In genomic region chr7:115533785-115534184, GRCh38 we compare ENCODE assay signal across 29 cellular contexts.
DNase-seq lines count a peak whose midpoint lies in the region; ATAC-seq, FAIRE-seq and TF ChIP-seq lines count a peak whose summit lies in the region.
"Had no signal": no experiment of that assay in that cellular context is flagged by ENCODE, and none has a peak within 500 bp of the region (broad histone marks: within the 10 kb centered on the region; RNA-seq: fewer than 3 reads in every experiment).

No MANE protein-coding gene starts in this region.

- H3K9me3 Mint-ChIP-seq in HFFc6, result no peaks in the 10 kb centered on the region
- no peaks in the 10 kb centered on the region for H3K9me3 Mint-ChIP-seq in activated CD4-positive, alpha-beta T cell treated with anti-CD3 and anti-CD28 coated beads for 36 hours (ENCODE audit: low read depth)
- H3K9me3 Mint-ChIP-seq: activated naive CD8-positive, alpha-beta T cell treated with anti-CD3 and anti-CD28 coated beads, Interleukin-2, amount 10 ng/mL, durations not matched to agents 7 days and 5 days; CD4-positive, alpha-beta T cell; neural crest cell; stimulated activated naive CD8-positive, alpha-beta T cell treated with anti-CD3 and anti-CD28 coated beads, Interleukin-15, Interleukin-2, amounts not matched to agents 100 ng/mL and 50 ng/mL, for 24 hours had no signal

- no peak for ATAC-seq in activated CD4-positive, alpha-beta T cell treated with anti-CD3 and anti-CD28 coated beads for 36 hours
- ATAC-seq: activated CD8-positive, alpha-beta T cell treated with anti-CD3 and anti-CD28 coated beads, Interleukin-2, amount 10 ng/mL, durations not matched to agents 7 days and 5 days; body of pancreas; left cardiac atrium; T-helper 17 cell had no signal

- H3K36me3 Mint-ChIP-seq in HFFc6 (ENCODE audit: low read depth), result no peaks in the 10 kb centered on the region
- H3K36me3 Mint-ChIP-seq in activated CD4-positive, alpha-beta T cell treated with anti-CD3 and anti-CD28 coated beads for 36 hours (ENCODE audit: low read depth), result no peaks in the 10 kb centered on the region
- H3K36me3 Mint-ChIP-seq: activated naive CD8-positive, alpha-beta T cell treated with anti-CD3 and anti-CD28 coated beads, Interleukin-2, amount 10 ng/mL, durations not matched to agents 7 days and 5 days had no signal

- no peak for DNase-seq in HFFc6
- peak; percentile 70 for DNase-seq in bronchial epithelial cell (ENCODE audit: low read depth)
- peak; percentile 6 for DNase-seq in kidney glomerular epithelial cell (lab: John Stamatoyannopoulos, UW)
- no peak for DNase-seq in NCI-H1436 (lab: John Stamatoyannopoulos, UW)
- DNase-seq in NCI-H1694 (lab: John Stamatoyannopoulos, UW), result no peak
- no peak for DNase-seq in NK-92 (lab: John Stamatoyannopoulos, UW; ENCODE audit: unreplicated experiment)
- DNase-seq in activated CD4-positive, alpha-beta T cell treated with anti-CD3 and anti-CD28 coated beads for 36 hours, result no peak
- DNase-seq: 8988T; activated CD4-positive, CD25-positive, alpha-beta regulatory T cell treated with anti-CD3 and anti-CD28 coated beads, Interleukin-2, amount 50 U/mL, for 72 hours; activated CD8-positive, alpha-beta T cell treated with anti-CD3 and anti-CD28 coated beads, Interleukin-2, amount 10 ng/mL, durations not matched to agents 7 days and 5 days; activated effector memory CD4-positive, alpha-beta T cell treated with Interleukin-2 at 50 U/mL for 16 hours; activated naive CD8-positive, alpha-beta T cell treated with anti-CD3 and anti-CD28 coated beads, Interleukin-2, amount 10 ng/mL, durations not matched to agents 7 days and 5 days; activated T-cell treated with anti-CD3 and anti-CD28 coated beads for 4 hours; body of pancreas; CD4-positive, alpha-beta T cell; head of caudate nucleus; left cardiac atrium; MG63; NCI-H1417 treated with DMSO at 0.1 percent for 48 hours; NCI-H446 treated with DMSO at 0.1 percent for 48 hours; posterior cingulate gyrus; sigmoid colon; SK-N-SH; T-helper 17 cell; uterus had no signal

- H3K4me3 Mint-ChIP-seq in HFFc6, result peak overlapping the region; percentile 5; the same call in 1 of the 2 replicates
- H3K4me3 Mint-ChIP-seq in activated CD4-positive, alpha-beta T cell treated with anti-CD3 and anti-CD28 coated beads for 36 hours, result no peak overlapping the region
- H3K4me3 Mint-ChIP-seq: activated CD8-positive, alpha-beta T cell treated with anti-CD3 and anti-CD28 coated beads, Interleukin-2, amount 10 ng/mL, durations not matched to agents 7 days and 5 days; activated naive CD8-positive, alpha-beta T cell treated with anti-CD3 and anti-CD28 coated beads, Interleukin-2, amount 10 ng/mL, durations not matched to agents 7 days and 5 days; CD4-positive, alpha-beta T cell; neural crest cell; stimulated activated naive CD8-positive, alpha-beta T cell treated with anti-CD3 and anti-CD28 coated beads, Interleukin-15, Interleukin-2, amounts not matched to agents 100 ng/mL and 50 ng/mL, for 24 hours; T-helper 17 cell had no signal

- no peak overlapping the region; the same call in 1 of the 2 replicates for H3K27ac ChIP-seq in ACC112 (ENCODE audit: low read depth, low read length)
- H3K27ac ChIP-seq: body of pancreas, sigmoid colon, thoracic aorta, uterus had no signal

- CTCF ChIA-PET in activated CD4-positive, alpha-beta T cell treated with anti-CD3 and anti-CD28 coated beads for 36 hours (lab: Charles Lee), result no interaction called here

- TF ChIP-seq CTCF in HFFc6 (IDR thresholded peaks at IDR 0.05) (no peak), bronchial epithelial cell (IDR thresholded peaks at IDR 0.05; ENCODE audit: insufficient read depth, low read length, severe bottlenecking) (no peak)

- no peaks in the 10 kb centered on the region; the same call in 1 of the 2 replicates for H3K27me3 Mint-ChIP-seq in HFFc6 (ENCODE audit: insufficient read depth)
- H3K27me3 Mint-ChIP-seq in activated CD4-positive, alpha-beta T cell treated with anti-CD3 and anti-CD28 coated beads for 36 hours, result peaks cover 3% of the 10 kb centered on the region
- H3K27me3 Mint-ChIP-seq: activated naive CD8-positive, alpha-beta T cell treated with anti-CD3 and anti-CD28 coated beads, Interleukin-2, amount 10 ng/mL, durations not matched to agents 7 days and 5 days; CD4-positive, alpha-beta T cell; T-helper 17 cell had no signal

- intact Hi-C loops in activated CD4-positive, alpha-beta T cell treated with anti-CD3 and anti-CD28 coated beads for 36 hours (cut with DNase I, micrococcal nuclease), result no loop called here

- peaks cover 22% of the 10 kb centered on the region for H3K4me1 Mint-ChIP-seq in HFFc6 (ENCODE audit: low read depth)
- H3K4me1 Mint-ChIP-seq in activated CD4-positive, alpha-beta T cell treated with anti-CD3 and anti-CD28 coated beads for 36 hours, result no peaks in the 10 kb centered on the region
- H3K4me1 Mint-ChIP-seq: activated naive CD8-positive, alpha-beta T cell treated with anti-CD3 and anti-CD28 coated beads, Interleukin-2, amount 10 ng/mL, durations not matched to agents 7 days and 5 days; neural crest cell had no signal

- POLR2A ChIA-PET in activated CD4-positive, alpha-beta T cell treated with anti-CD3 and anti-CD28 coated beads for 36 hours (lab: Charles Lee), result no interaction called here

- no peak for FAIRE-seq in bronchial epithelial cell (lab: Jason Lieb, UNC)

- H3K36me3 ChIP-seq in ACC112 (ENCODE audit: insufficient read depth, low read length) (no peaks in the 10 kb centered on the region), bronchial epithelial cell (ENCODE audit: control insufficient read depth, insufficient read depth, low read length) (no peaks in the 10 kb centered on the region)
- H3K36me3 ChIP-seq: MG63, sigmoid colon, thoracic aorta had no signal

- H3K4me1 ChIP-seq in ACC112 (ENCODE audit: control insufficient read depth, insufficient read depth, low read length, unreplicated experiment), result peaks cover 17% of the 10 kb centered on the region
- H3K4me1 ChIP-seq: body of pancreas, sigmoid colon, uterus had no signal

- H3K4me3 ChIP-seq in ACC112 (ENCODE audit: low read depth, low read length) (peak overlapping the region; percentile 51), bronchial epithelial cell (ENCODE audit: low read depth, low read length) (no peak overlapping the region)
- H3K4me3 ChIP-seq: body of pancreas, MG63, sigmoid colon, thoracic aorta, uterus had no signal

- peak overlapping the region; percentile 36 for H3K27ac Mint-ChIP-seq in HFFc6
- no peak overlapping the region for H3K27ac Mint-ChIP-seq in activated CD4-positive, alpha-beta T cell treated with anti-CD3 and anti-CD28 coated beads for 36 hours
- H3K27ac Mint-ChIP-seq: activated CD8-positive, alpha-beta T cell treated with anti-CD3 and anti-CD28 coated beads, Interleukin-2, amount 10 ng/mL, durations not matched to agents 7 days and 5 days; activated naive CD8-positive, alpha-beta T cell treated with anti-CD3 and anti-CD28 coated beads, Interleukin-2, amount 10 ng/mL, durations not matched to agents 7 days and 5 days; CD4-positive, alpha-beta T cell; stimulated activated naive CD8-positive, alpha-beta T cell treated with anti-CD3 and anti-CD28 coated beads, Interleukin-15, Interleukin-2, amounts not matched to agents 100 ng/mL and 50 ng/mL, for 24 hours; T-helper 17 cell had no signal

- H2AFZ ChIP-seq in ACC112 (ENCODE audit: low read length, unreplicated experiment), result peak overlapping the region; percentile 4

- H3K27me3 ChIP-seq in ACC112 (ENCODE audit: insufficient read depth, low read length), result no peaks in the 10 kb centered on the region
- no peaks in the 10 kb centered on the region for H3K27me3 ChIP-seq in bronchial epithelial cell (ENCODE audit: control insufficient read depth, insufficient read depth, low read length)
- H3K27me3 ChIP-seq: body of pancreas, MG63, sigmoid colon, uterus had no signal

- H3K79me2 ChIP-seq in ACC112 (ENCODE audit: control insufficient read depth, insufficient read depth, low read length, unreplicated experiment), result no peaks in the 10 kb centered on the region

Comparison
In these comparisons a context has a peak if more than half of its experiments do, and no peak if none do; other contexts are left out.
1. DNase-seq: peak in bronchial epithelial cell (single experiment) and kidney glomerular epithelial cell (single experiment); none in HFFc6 (single experiment), NCI-H1436 (single experiment), NCI-H1694 (single experiment), NK-92 (single experiment) and activated CD4-positive, alpha-beta T cell treated with anti-CD3 and anti-CD28 coated beads for 36 hours (single experiment).